ENCODE assay signal across 18 cellular contexts in the genomic region with DNA sequence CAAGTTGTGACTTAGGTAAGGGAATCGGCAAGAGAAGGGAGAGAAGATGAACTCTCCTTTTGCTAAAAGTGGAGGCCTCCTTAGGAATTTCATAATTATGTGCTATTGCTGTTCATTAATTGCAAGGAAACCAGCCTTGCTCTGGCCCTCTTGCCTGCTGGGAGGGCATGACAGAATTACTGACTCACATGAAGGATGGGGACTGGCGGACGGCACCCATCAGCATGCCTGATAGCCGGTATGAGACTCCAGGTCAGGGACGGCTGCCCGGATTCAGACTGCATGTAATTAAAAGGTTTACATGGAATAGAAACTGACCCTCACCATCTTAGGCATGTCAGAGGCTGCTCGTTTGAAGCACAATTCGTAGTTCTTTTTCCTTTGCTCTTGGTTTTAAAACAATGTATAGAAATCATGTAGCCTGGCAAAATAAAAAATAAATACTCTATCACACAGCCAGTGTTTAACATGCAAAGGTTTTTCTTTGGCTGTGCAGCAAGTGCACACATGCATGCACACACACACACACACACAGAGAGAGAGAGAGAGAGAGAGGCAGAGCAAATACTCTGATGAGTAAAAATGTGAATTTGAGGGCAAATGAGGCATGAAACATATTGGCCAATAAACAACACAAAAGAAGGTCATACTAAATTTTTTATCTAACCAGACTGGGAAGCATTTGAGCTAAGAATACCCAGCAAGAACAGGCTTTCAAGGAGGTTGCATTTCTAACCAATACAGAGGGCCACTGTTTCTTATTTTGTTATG.
DNase-seq lines count a peak whose midpoint lies in the region; TF ChIP-seq lines count a peak whose summit lies in the region.
"Had no signal": no experiment of that assay in that cellular context is flagged by ENCODE, and none has a peak within 500 bp of the region (broad histone marks: within the 10 kb centered on the region; RNA-seq: fewer than 3 reads in every experiment).

No MANE protein-coding gene starts in this region.

- no peaks in the 10 kb centered on the region for H4K20me1 ChIP-seq in OCI-LY3 (ENCODE audit: insufficient read depth, low read length)

- TF ChIP-seq CTCF in OCI-LY3 (IDR thresholded peaks at IDR 0.05; ENCODE audit: low read depth, low read length) (no peak), colonic mucosa (IDR thresholded peaks at IDR 0.05) (no peak)

- peak overlapping the region; percentile 41 for H3K4me2 ChIP-seq in OCI-LY3 (ENCODE audit: low read length)

- H3K9ac ChIP-seq in OCI-LY3 (ENCODE audit: low read length), result no peak overlapping the region
- H3K9ac ChIP-seq in colonic mucosa (ENCODE audit: low read depth in 2 of 2, low read length in 2 of 2), result no peak overlapping the region

- DNase-seq in DMS79 treated with DMSO at 0.1 percent for 48 hours (lab: John Stamatoyannopoulos, UW), result peak; percentile 3
- DNase-seq in DMS79 (lab: John Stamatoyannopoulos, UW), result no peak
- peak; percentile 39 for DNase-seq in astrocyte of the hippocampus (ENCODE audit: low read depth, low spot score)
- peak; percentile 41 for DNase-seq in retina
- DNase-seq in colonic mucosa, result no peak
- DNase-seq in NCI-H187 (lab: John Stamatoyannopoulos, UW), result no peak
- no peak for DNase-seq in foreskin melanocyte
- DNase-seq: BE2C; Caco-2; CD4-positive, CD25-positive, alpha-beta regulatory T cell; HCEC 1CT; Kasumi-1; NCI-H1105; NCI-H2081 treated with DMSO at 0.1 percent for 48 hours; NCI-H524; Peyer's patch had no signal

- H3K9me3 ChIP-seq in OCI-LY3 (ENCODE audit: insufficient read depth, low read length) (no peaks in the 10 kb centered on the region), colonic mucosa (no peaks in the 10 kb centered on the region)
- H3K9me3 ChIP-seq: BE2C, Caco-2, Peyer's patch had no signal

- no peak overlapping the region for H2AFZ ChIP-seq in OCI-LY3 (ENCODE audit: low read depth, low read length)

- H3K36me3 ChIP-seq in OCI-LY3 (replicated peaks; ENCODE audit: low read depth, low read length) (no peaks in the 10 kb centered on the region), colonic mucosa (no peaks in the 10 kb centered on the region)
- H3K36me3 ChIP-seq: BE2C, Peyer's patch had no signal

- no peaks in the 10 kb centered on the region for H3K79me2 ChIP-seq in OCI-LY3 (ENCODE audit: low read length)

- H3K4me3 ChIP-seq in OCI-LY3 (ENCODE audit: low read length) (no peak overlapping the region), colonic mucosa (no peak overlapping the region)
- H3K4me3 ChIP-seq: Peyer's patch had no signal

- peaks cover 60% of the 10 kb centered on the region for H3K4me1 ChIP-seq in OCI-LY3 (ENCODE audit: low read length)
- H3K4me1 ChIP-seq in colonic mucosa, result no peaks in the 10 kb centered on the region
- H3K4me1 ChIP-seq: BE2C, Peyer's patch had no signal

- H3K27ac ChIP-seq in OCI-LY3 (ENCODE audit: low read length) (no peak overlapping the region), colonic mucosa (no peak overlapping the region)
- H3K27ac ChIP-seq: 22Rv1, Peyer's patch had no signal

- intact Hi-C loops in colonic mucosa (cut with DNase I), result no loop called here

- H3K27me3 ChIP-seq in OCI-LY3 (ENCODE audit: low read depth, low read length), result no peaks in the 10 kb centered on the region
- no peaks in the 10 kb centered on the region for H3K27me3 ChIP-seq in colonic mucosa
- H3K27me3 ChIP-seq: Peyer's patch had no signal

Comparison
In these comparisons a context has a peak if more than half of its experiments do, and no peak if none do; other contexts are left out.
1. DNase-seq: peak in DMS79 treated with DMSO at 0.1 percent for 48 hours (single experiment), astrocyte of the hippocampus (single experiment) and retina (single experiment); none in DMS79 (single experiment), colonic mucosa (single experiment), NCI-H187 (0 of 2) and foreskin melanocyte (single experiment).